In genomic region chr19:11023016-11023415, GRCh38 we compare ENCODE assay signal across 13 cellular contexts.
DNase-seq lines count a peak whose midpoint lies in the region; ATAC-seq and TF ChIP-seq lines count a peak whose summit lies in the region.
"Had no signal": no experiment of that assay in that cellular context is flagged by ENCODE, and none has a peak within 500 bp of the region (broad histone marks: within the 10 kb centered on the region; RNA-seq: fewer than 3 reads in every experiment).

No MANE protein-coding gene starts in this region.

- no peaks in the 10 kb centered on the region for H3K9me3 ChIP-seq in right cardiac atrium (ENCODE audit: control insufficient read depth, low read length)
- H3K9me3 ChIP-seq in heart left ventricle = no peaks in the 10 kb centered on the region
- no peaks in the 10 kb centered on the region for H3K9me3 ChIP-seq in BLaER1 treated with 17β-estradiol and CSF1 and Interleukin-3, amounts not matched to agents 10 nM and 100 nM (replicated peaks in 1 of 11)
- H3K9me3 ChIP-seq in body of pancreas = no peaks in the 10 kb centered on the region
- H3K9me3 ChIP-seq: Caco-2, HAP-1 had no signal

- no peak overlapping the region for H3K4me3 ChIP-seq in right cardiac atrium (ENCODE audit: low read length)
- no peak overlapping the region for H3K4me3 ChIP-seq in heart left ventricle
- H3K4me3 ChIP-seq in BLaER1 treated with 17β-estradiol and CSF1 and Interleukin-3, amounts not matched to agents 10 nM and 100 nM = no peak overlapping the region
- peak overlapping the region; percentile 13; the same call in 1 of the 2 replicates for H3K4me3 ChIP-seq in Jurkat, Clone E6-1 (ENCODE audit: low read length)
- no peak overlapping the region for H3K4me3 ChIP-seq in body of pancreas
- H3K4me3 ChIP-seq: HAP-1 had no signal

- DNase-seq in right cardiac atrium (peak in 2 of 3 donors; percentile 24 to 34), heart left ventricle (no peak), body of pancreas (peak in 1 of 4 donors; percentile 11), NCI-H446 (lab: John Stamatoyannopoulos, UW) (no peak), NCI-H1436 (lab: John Stamatoyannopoulos, UW) (no peak)
- no peak for DNase-seq in Jurkat, Clone E6-1 (ENCODE audit: low read depth, low spot score)
- no peak for DNase-seq in stimulated activated CD4-positive, alpha-beta T cell treated with anti-CD3 and anti-CD28 coated beads, Interleukin-1b, Interleukin-23, amount 100 ng/mL, for 48 hours
- DNase-seq: Caco-2; CD4-positive, alpha-beta T cell; KBM-7 had no signal

- 92% methylated on average over 11 of the region's 11 CpGs for WGBS in right cardiac atrium
- 92 to 96% (median 94%) methylated on average over 11 of the region's 11 CpGs for WGBS in heart left ventricle, 4 donors
- WGBS in body of pancreas, 2 donors = 69 to 79% methylated on average over 6 to 11 of the region's 11 CpGs

- intact Hi-C loops in right cardiac atrium (cut with DNase I) (no loop called here), heart left ventricle (cut with DNase I) (loop anchor here in 1 of 10 donors (5.0 kb wide), 1 partner anchor 94 kb away; no protein-coding TSS in a partner anchor), body of pancreas (cut with DNase I) (no loop called here)

- peaks cover 22 to 99% (median 93%) of the 10 kb centered on the region in 11 experiments; a peak in 21 of 22 replicates for H4K20me1 ChIP-seq in BLaER1 treated with 17β-estradiol and CSF1 and Interleukin-3, amounts not matched to agents 10 nM and 100 nM

- no peak for ATAC-seq in right cardiac atrium
- ATAC-seq in heart left ventricle = no peak
- ATAC-seq in body of pancreas = peak; percentile 56

- H3K4me1 ChIP-seq in right cardiac atrium (ENCODE audit: control insufficient read depth, insufficient read depth, low read length) (no peaks in the 10 kb centered on the region), heart left ventricle (peaks cover 0 to 10% (median 0%) of the 10 kb centered on the region in 12 donors), body of pancreas (peaks cover 5% of the 10 kb centered on the region)
- peaks cover 23 to 78% (median 71%) of the 10 kb centered on the region in 10 experiments for H3K4me1 ChIP-seq in BLaER1 treated with 17β-estradiol and CSF1 and Interleukin-3, amounts not matched to agents 10 nM and 100 nM
- H3K4me1 ChIP-seq: HAP-1 had no signal

- H3K4me2 ChIP-seq in BLaER1 treated with 17β-estradiol and CSF1 and Interleukin-3, amounts not matched to agents 10 nM and 100 nM = peak overlapping the region in 7 of 11 experiments; percentile 2 to 87 (median 78); a peak in 11 of 22 replicates

- H3K9ac ChIP-seq in BLaER1 treated with 17β-estradiol and CSF1 and Interleukin-3, amounts not matched to agents 10 nM and 100 nM = peak overlapping the region in 4 of 11 experiments; percentile 30 to 50 (median 43); a peak in 4 of 22 replicates

- H3K36me3 ChIP-seq in heart left ventricle (peaks cover 0 to 100% (median 94%) of the 10 kb centered on the region in 9 donors), body of pancreas (replicated peaks in 1 of 2; ENCODE audit: insufficient read depth in 1 of 2, low read depth in 2 of 2) (peaks cover 8 to 46% of the 10 kb centered on the region in 2 donors)
- H3K36me3 ChIP-seq in BLaER1 treated with 17β-estradiol and CSF1 and Interleukin-3, amounts not matched to agents 10 nM and 100 nM = peaks cover 88 to 100% (median 98%) of the 10 kb centered on the region in 11 experiments

- TF ChIP-seq CTCF in heart left ventricle (IDR thresholded peaks at IDR 0.05) = no peak
- no peak for TF ChIP-seq CTCF in body of pancreas (IDR thresholded peaks at IDR 0.05)

- H3K27me3 ChIP-seq in right cardiac atrium (ENCODE audit: control insufficient read depth, insufficient read depth) (no peaks in the 10 kb centered on the region), heart left ventricle (no peaks in the 10 kb centered on the region), body of pancreas (no peaks in the 10 kb centered on the region)
- H3K27me3 ChIP-seq in BLaER1 treated with 17β-estradiol and CSF1 and Interleukin-3, amounts not matched to agents 10 nM and 100 nM = no peaks in the 10 kb centered on the region

- TF ChIP-seq POLR2A in heart left ventricle (IDR thresholded peaks at IDR 0.05) = no peak
- no peak for TF ChIP-seq POLR2A in body of pancreas (IDR thresholded peaks at IDR 0.05)

- H3K27ac ChIP-seq in right cardiac atrium (ENCODE audit: low read length) = no peak overlapping the region
- no peak overlapping the region for H3K27ac ChIP-seq in heart left ventricle
- peak overlapping the region in 3 of 11 experiments; percentile 33 to 62 (median 61); a peak in 4 of 22 replicates for H3K27ac ChIP-seq in BLaER1 treated with 17β-estradiol and CSF1 and Interleukin-3, amounts not matched to agents 10 nM and 100 nM
- H3K27ac ChIP-seq in body of pancreas = peak overlapping the region in 2 of 4 donors; percentile 47 to 55
- H3K27ac ChIP-seq: C4-2B had no signal

Comparison
In these comparisons a context has a peak if more than half of its experiments do, and no peak if none do; other contexts are left out.
1. DNase-seq: peak in right cardiac atrium (2 of 3); none in heart left ventricle (0 of 5), Jurkat, Clone E6-1 (single experiment), NCI-H446 (0 of 2), NCI-H1436 (single experiment) and stimulated activated CD4-positive, alpha-beta T cell treated with anti-CD3 and anti-CD28 coated beads, Interleukin-1b, Interleukin-23, amount 100 ng/mL, for 48 hours (single experiment).